24 cellular contexts compared by ENCODE assay signal in genomic region chr14:24851406-24851805, GRCh38.
"Had no signal": no experiment of that assay in that cellular context is flagged by ENCODE, and none has a peak within 500 bp of the region (broad histone marks: within the 10 kb centered on the region; RNA-seq: fewer than 3 reads in every experiment).

No MANE protein-coding gene starts in this region.

- H3K27ac ChIP-seq: adrenal gland, breast epithelium had no signal

- H3K9me3 ChIP-seq: adrenal gland, breast epithelium had no signal

- H3K4me1 ChIP-seq: adrenal gland, breast epithelium had no signal

- DNase-seq: activated CD4-positive, alpha-beta memory T cell treated with anti-CD3 and anti-CD28 coated beads, Interleukin-2, amount 10 ng/mL, durations not matched to agents 7 days and 5 days; activated CD4-positive, alpha-beta T cell treated with anti-CD3 and anti-CD28 coated beads for 48 hours; activated CD4-positive, CD25-positive, alpha-beta regulatory T cell treated with anti-CD3 and anti-CD28 coated beads, Interleukin-2, amount 50 U/mL, for 72 hours; activated gamma-delta T cell; activated naive CD4-positive, alpha-beta T cell treated with anti-CD3 and anti-CD28 coated beads for 36 hours; activated naive CD8-positive, alpha-beta T cell treated with anti-CD3 and anti-CD28 coated beads, Interleukin-2, amount 10 ng/mL, durations not matched to agents 7 days and 5 days; activated T-cell treated with anti-CD3 and anti-CD28 coated beads for 4 hours; activated T-cell treated with anti-CD3 and anti-CD28 coated beads, Interleukin-2, amount 50 U/mL, for 48 hours; adrenal gland; aorta; caudate nucleus; MM.1S; NCI-H1105; NCI-H146; NCI-H187 treated with DMSO at 0.1 percent for 48 hours; NCI-H2081 treated with DMSO at 0.1 percent for 48 hours; NCI-H510A; NCI-H526 treated with DMSO at 0.1 percent for 48 hours; SIG-M5; T-helper 17 cell; T-helper 9 cell had no signal

- ATAC-seq: activated T-helper 17 cell treated with anti-CD3 and anti-CD28 coated beads, Interleukin-2, amount 50 U/mL, for 72 hours; T-helper 17 cell had no signal

- H3K9me3 Mint-ChIP-seq: activated CD4-positive, alpha-beta memory T cell treated with anti-CD3 and anti-CD28 coated beads, Interleukin-2, amount 10 ng/mL, durations not matched to agents 7 days and 5 days; activated naive CD4-positive, alpha-beta T cell treated with anti-CD3 and anti-CD28 coated beads for 36 hours; activated naive CD8-positive, alpha-beta T cell treated with anti-CD3 and anti-CD28 coated beads, Interleukin-2, amount 10 ng/mL, durations not matched to agents 7 days and 5 days; activated T-helper 17 cell treated with anti-CD3 and anti-CD28 coated beads, Interleukin-2, amount 50 U/mL, for 72 hours; WTC11 had no signal

- H3K27me3 ChIP-seq: adrenal gland, breast epithelium had no signal

- H3K27ac Mint-ChIP-seq: activated CD4-positive, alpha-beta memory T cell treated with anti-CD3 and anti-CD28 coated beads, Interleukin-2, amount 10 ng/mL, durations not matched to agents 7 days and 5 days; activated naive CD4-positive, alpha-beta T cell treated with anti-CD3 and anti-CD28 coated beads for 36 hours; activated naive CD8-positive, alpha-beta T cell treated with anti-CD3 and anti-CD28 coated beads, Interleukin-2, amount 10 ng/mL, durations not matched to agents 7 days and 5 days; activated T-helper 17 cell treated with anti-CD3 and anti-CD28 coated beads, Interleukin-2, amount 50 U/mL, for 72 hours; T-helper 17 cell; WTC11 had no signal

- H3K36me3 Mint-ChIP-seq: activated naive CD8-positive, alpha-beta T cell treated with anti-CD3 and anti-CD28 coated beads, Interleukin-2, amount 10 ng/mL, durations not matched to agents 7 days and 5 days; WTC11 had no signal

- H3K36me3 ChIP-seq: adrenal gland, breast epithelium had no signal

- H3K4me3 Mint-ChIP-seq: activated CD4-positive, alpha-beta memory T cell treated with anti-CD3 and anti-CD28 coated beads, Interleukin-2, amount 10 ng/mL, durations not matched to agents 7 days and 5 days; activated naive CD4-positive, alpha-beta T cell treated with anti-CD3 and anti-CD28 coated beads for 36 hours; activated naive CD8-positive, alpha-beta T cell treated with anti-CD3 and anti-CD28 coated beads, Interleukin-2, amount 10 ng/mL, durations not matched to agents 7 days and 5 days; activated T-helper 17 cell treated with anti-CD3 and anti-CD28 coated beads, Interleukin-2, amount 50 U/mL, for 72 hours; T-helper 17 cell; WTC11 had no signal

- H3K4me3 ChIP-seq: adrenal gland, breast epithelium had no signal

- H3K4me1 Mint-ChIP-seq: activated CD4-positive, alpha-beta memory T cell treated with anti-CD3 and anti-CD28 coated beads, Interleukin-2, amount 10 ng/mL, durations not matched to agents 7 days and 5 days; activated naive CD8-positive, alpha-beta T cell treated with anti-CD3 and anti-CD28 coated beads, Interleukin-2, amount 10 ng/mL, durations not matched to agents 7 days and 5 days; activated T-helper 17 cell treated with anti-CD3 and anti-CD28 coated beads, Interleukin-2, amount 50 U/mL, for 72 hours; T-helper 17 cell had no signal
